In the genomic region with DNA sequence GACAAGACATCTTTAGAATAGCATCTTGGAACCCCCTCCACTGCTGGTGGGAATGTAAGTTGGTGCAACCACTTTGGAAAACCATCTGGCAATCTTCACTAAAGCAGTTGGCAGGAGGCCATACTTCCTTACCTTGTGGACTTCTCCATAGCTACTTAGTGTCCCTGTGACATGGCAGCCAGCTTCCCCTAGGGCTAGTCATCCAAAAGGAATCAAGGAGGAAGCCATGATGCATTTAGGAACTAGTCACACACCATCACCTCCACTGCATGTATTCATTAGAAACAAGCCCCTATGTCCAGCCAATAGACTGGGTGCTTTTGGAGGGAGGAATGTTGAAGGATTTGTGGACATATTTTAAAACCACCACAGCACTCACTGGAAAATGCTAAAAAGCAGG, we compare ENCODE assay signal across 15 cellular contexts. TPM values are rescaled to one million over a fixed set of nuclear protein-coding genes. Genes with fewer than 3 reads are reported as not detected.
DNase-seq lines count a peak whose midpoint lies in the region.
"Had no signal": no experiment of that assay in that cellular context is flagged by ENCODE, and none has a peak within 500 bp of the region (broad histone marks: within the 10 kb centered on the region; RNA-seq: fewer than 3 reads in every experiment).

No MANE protein-coding gene starts in this region.

- DNase-seq in EL (peak; percentile 29), HT1080 (ENCODE audit: low read depth) (peak; percentile 13), kidney tubule cell (ENCODE audit: low spot score) (peak; percentile 75), HK-2 (ENCODE audit: unreplicated experiment) (no peak), HuH-7 (ENCODE audit: low spot score) (no peak)
- no peak for DNase-seq in activated CD8-positive, alpha-beta memory T cell treated with anti-CD3 and anti-CD28 coated beads, Interleukin-2, amount 50 U/mL, for 48 hours
- DNase-seq: Caco-2; CD4-positive, CD25-positive, alpha-beta regulatory T cell; CD8-positive, alpha-beta T cell; DMS153; DMS79 treated with DMSO at 0.1 percent for 48 hours; GF-D8; H9 had no signal

RNA-seq across cellular contexts. Expression of gene MX2, which starts 19.9 kb away (rescaled TPM):
- total RNA-seq in HT1080 (2014; rRNA removed; shearing (Covaris generic)), result 0.08 and 0.17 TPM in 2 replicates
- 0.43 and 0.44 TPM in 2 replicates for polyA plus RNA-seq in HT1080 (2015; cell fraction: cytosol; rRNA removed)
- polyA plus RNA-seq in HT1080 (2015; cell fraction: nucleus; rRNA removed), result 0.91 and 1.5 TPM in 2 replicates
- total RNA-seq: A673, G401 had no signal

RNA-seq across cellular contexts. Expression of gene MX1, which starts 44.3 kb away (rescaled TPM):
- 6.5 and 7.3 TPM in 2 replicates for total RNA-seq in HT1080 (2014; rRNA removed; shearing (Covaris generic))
- polyA plus RNA-seq in HT1080 (2015; cell fraction: cytosol; rRNA removed), result 3.8 and 4.7 TPM in 2 replicates
- polyA plus RNA-seq in HT1080 (2015; cell fraction: nucleus; rRNA removed), result 6.5 and 10.2 TPM in 2 replicates
- total RNA-seq: G401 had no signal

Comparison
In these comparisons a context has a peak if more than half of its experiments do, and no peak if none do; other contexts are left out.
1. DNase-seq: peak in EL (single experiment), HT1080 (single experiment) and kidney tubule cell (single experiment); none in HK-2 (single experiment), HuH-7 (single experiment) and activated CD8-positive, alpha-beta memory T cell treated with anti-CD3 and anti-CD28 coated beads, Interleukin-2, amount 50 U/mL, for 48 hours (single experiment).